In the genomic region with DNA sequence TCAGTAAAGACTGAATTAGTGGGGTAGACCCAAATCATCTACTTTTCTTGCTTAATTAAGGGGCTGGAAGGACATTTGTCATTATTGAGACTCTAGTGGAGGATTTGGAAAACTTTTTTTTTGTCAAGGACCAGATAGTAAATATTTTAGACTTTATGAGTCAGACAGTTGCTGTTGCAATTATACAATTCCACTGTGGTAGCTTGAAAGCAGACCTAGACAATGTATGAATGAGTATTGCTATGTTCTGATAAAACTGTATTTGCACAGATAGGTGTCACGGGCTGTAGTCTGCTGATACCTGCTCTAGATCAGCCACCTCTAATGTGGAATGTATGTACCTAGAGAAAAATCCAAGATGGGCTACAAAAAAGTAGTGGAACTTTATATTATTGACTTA, we compare ENCODE assay signal across 16 cellular contexts.
"Had no signal": no experiment of that assay in that cellular context is flagged by ENCODE, and none has a peak within 500 bp of the region (broad histone marks: within the 10 kb centered on the region; RNA-seq: fewer than 3 reads in every experiment).

No MANE protein-coding gene starts in this region.

- DNase-seq: activated CD4-positive, alpha-beta T cell treated with anti-CD3 and anti-CD28 coated beads, Interleukin-2, amount 10 ng/mL, durations not matched to agents 24 days and 14 days; activated CD8-positive, alpha-beta T cell treated with anti-CD3 and anti-CD28 coated beads for 36 hours; activated naive CD4-positive, alpha-beta T cell treated with anti-CD3 and anti-CD28 coated beads for 36 hours; activated naive CD8-positive, alpha-beta T cell treated with anti-CD3 and anti-CD28 coated beads, Interleukin-2, amount 50 U/mL, for 24 hours; activated T-cell treated with anti-CD3 and anti-CD28 coated beads, Interleukin-2, amount 50 U/mL, for 4 hours; cortex of kidney; glutamatergic neuron; hippocampal formation; islet precursor cell; sigmoid colon; spleen; stimulated activated naive B cell treated with anti-CD40 and anti-IgM and Interleukin-4, amounts not matched to agents 10 μg/mL and 1 μg/mL and 100 μg/mL, for 72 hours; T1000; upper lobe of right lung had no signal

- ATAC-seq: activated CD8-positive, alpha-beta T cell treated with anti-CD3 and anti-CD28 coated beads for 36 hours; activated naive CD8-positive, alpha-beta T cell treated with anti-CD3 and anti-CD28 coated beads, Interleukin-2, amount 50 U/mL, for 24 hours; activated T-cell treated with anti-CD3 and anti-CD28 coated beads, Interleukin-2, amount 50 U/mL, for 4 hours; foreskin keratinocyte; natural killer cell treated with Interleukin-12 subunit alpha and Interleukin-12 subunit beta and Interleukin-15 and Interleukin-18, amount 100 ng/mL, for 72 hours; stimulated activated naive B cell treated with anti-CD40 and anti-IgM and Interleukin-4, amounts not matched to agents 10 μg/mL and 1 μg/mL and 100 μg/mL, for 72 hours; upper lobe of right lung had no signal
